In the genomic region with DNA sequence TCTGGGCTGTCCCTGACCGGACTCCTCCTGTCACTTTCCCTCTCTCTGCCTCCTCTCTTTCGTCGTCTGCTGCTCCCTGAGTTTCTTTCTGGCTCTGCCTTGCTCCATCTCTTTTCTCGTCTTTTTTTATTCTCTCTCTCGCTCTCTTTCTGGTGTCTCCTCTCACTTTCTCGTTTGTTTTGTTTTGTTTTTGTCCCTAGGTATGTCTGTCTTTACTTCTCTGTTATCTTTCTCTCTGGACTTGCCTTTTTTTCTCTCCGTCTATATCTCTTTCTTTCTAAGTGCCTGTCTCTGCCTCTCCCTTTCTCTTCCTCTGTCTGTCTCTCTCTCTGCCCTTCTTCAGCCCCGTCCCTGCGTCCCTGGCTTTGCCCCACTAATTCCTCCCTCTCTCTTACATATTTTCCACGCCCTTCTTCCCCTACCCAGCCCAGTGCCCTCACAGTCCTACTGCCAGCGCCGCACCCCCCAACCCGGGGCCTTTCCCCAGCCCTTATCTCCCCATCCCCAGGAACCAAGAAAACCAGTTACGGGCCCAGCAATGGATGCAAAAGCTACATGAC, we compare ENCODE assay signal across 9 cellular contexts. TPM values are rescaled to one million over a fixed set of nuclear protein-coding genes. Genes with fewer than 3 reads are reported as not detected.
DNase-seq lines count a peak whose midpoint lies in the region; ATAC-seq and TF ChIP-seq lines count a peak whose summit lies in the region.
"Had no signal": no experiment of that assay in that cellular context is flagged by ENCODE, and none has a peak within 500 bp of the region (broad histone marks: within the 10 kb centered on the region; RNA-seq: fewer than 3 reads in every experiment).

No MANE protein-coding gene starts in this region.

- dilution Hi-C loops in mammary epithelial cell (cut with HindIII; ENCODE audit: low sequenced_read_pairs) = no loop called here

- DNase-seq in mammary epithelial cell (no peak), MCF 10A (ENCODE audit: unreplicated experiment) (no peak), immature natural killer cell (no peak), testis (no peak), NCI-H2196 treated with DMSO at 0.1 percent for 48 hours (lab: John Stamatoyannopoulos, UW; ENCODE audit: unreplicated experiment) (no peak), DMS 273 treated with DMSO at 0.1 percent for 48 hours (lab: John Stamatoyannopoulos, UW) (no peak)

- H3K4me2 ChIP-seq in mammary epithelial cell (ENCODE audit: insufficient read depth, low read depth, low read length) = peak overlapping the region; percentile 83

- H3K9me3 Mint-ChIP-seq in MCF 10A (ENCODE audit: unreplicated experiment) = peaks cover 4% of the 10 kb centered on the region
- H3K9me3 Mint-ChIP-seq in immature natural killer cell = no peaks in the 10 kb centered on the region

- H4K20me1 ChIP-seq in mammary epithelial cell (ENCODE audit: insufficient read depth, low read length) = no peaks in the 10 kb centered on the region

- no peak overlapping the region for H3K27ac ChIP-seq in mammary epithelial cell (ENCODE audit: insufficient read depth, low read depth, low read length)
- H3K27ac ChIP-seq in VCaP = peak overlapping the region; percentile 91
- H3K27ac ChIP-seq in testis = no peak overlapping the region

- no peak for ATAC-seq in HG03439 (IDR thresholded peaks at IDR 0.05; ENCODE audit: unreplicated experiment)

- in situ Hi-C loops in mammary epithelial cell (cut with MboI; ENCODE audit: low sequenced_read_pairs in 2 of 2) = no loop called here

- H3K27me3 Mint-ChIP-seq in MCF 10A (ENCODE audit: insufficient read depth, unreplicated experiment) (no peaks in the 10 kb centered on the region), immature natural killer cell (ENCODE audit: low read depth in 3 of 3) (peaks cover 17 to 24% (median 20%) of the 10 kb centered on the region in 3 donors)

- no peak overlapping the region for H3K9ac ChIP-seq in mammary epithelial cell (ENCODE audit: insufficient read depth, low read length)

- no peak overlapping the region for H3K4me3 Mint-ChIP-seq in MCF 10A (ENCODE audit: unreplicated experiment)
- H3K4me3 Mint-ChIP-seq in immature natural killer cell = peak overlapping the region; percentile 3 to 81 (median 22)

- peak overlapping the region; percentile 2 for H2AFZ ChIP-seq in mammary epithelial cell (ENCODE audit: low read depth, low read length)

- intact Hi-C loops in mammary epithelial cell (cut with micrococcal nuclease) (loop anchor here (1.0 to 5.0 kb wide), 4 partner anchors 70 to 391 kb away; no protein-coding TSS in a partner anchor), MCF 10A (cut with micrococcal nuclease) (loop anchor here (1.0 to 10.0 kb wide), 3 partner anchors 70 to 384 kb away; no protein-coding TSS in a partner anchor), testis (cut with DNase I; ENCODE audit: low total_unique reads) (no loop called here)

- no peaks in the 10 kb centered on the region for H3K36me3 ChIP-seq in mammary epithelial cell (ENCODE audit: insufficient read depth, low read length)
- no peaks in the 10 kb centered on the region for H3K36me3 ChIP-seq in testis (ENCODE audit: low read depth, missing control alignments)
- H3K36me3 ChIP-seq: heart left ventricle had no signal

- no peaks in the 10 kb centered on the region for H3K36me3 Mint-ChIP-seq in MCF 10A (ENCODE audit: insufficient read depth, unreplicated experiment)
- H3K36me3 Mint-ChIP-seq in immature natural killer cell = no peaks in the 10 kb centered on the region

- BruUV-seq in mammary epithelial cell (replicated peaks; lab: Mats Ljungman, UMichigan) = no TSS peak
- BruUV-seq in MCF 10A (replicated peaks; lab: Mats Ljungman, UMichigan) = no TSS peak

- 81% methylated on average over 12 of the region's 14 CpGs for WGBS in mammary epithelial cell (ENCODE audit: low coverage, missing lambda C conversion rate)
- WGBS in testis, 2 donors = 67 to 68% methylated on average over 14 of the region's 14 CpGs

- H3K27me3 ChIP-seq in mammary epithelial cell (ENCODE audit: insufficient read depth, low read length) (no peaks in the 10 kb centered on the region), testis (no peaks in the 10 kb centered on the region)

- no peaks in the 10 kb centered on the region for H3K79me2 ChIP-seq in mammary epithelial cell (ENCODE audit: insufficient read depth, low read length)

- TF ChIP-seq POLR2A in testis (IDR thresholded peaks at IDR 0.05) = no peak

- H3K9me3 ChIP-seq in mammary epithelial cell (replicated peaks; ENCODE audit: insufficient read depth, low read length) (no peaks in the 10 kb centered on the region), testis (no peaks in the 10 kb centered on the region)
- H3K9me3 ChIP-seq: heart left ventricle had no signal

- no peak overlapping the region for H3K27ac Mint-ChIP-seq in MCF 10A (ENCODE audit: low read depth, unreplicated experiment)
- peak overlapping the region in 2 of 6 donors; percentile 25 to 32 for H3K27ac Mint-ChIP-seq in immature natural killer cell

- CTCF ChIA-PET in mammary epithelial cell (lab: Charles Lee; ENCODE audit: low non-redundant PET) = interaction anchor here (0.6 kb wide), 1 partner anchor 103 kb away, joined by 4 read pairs; no protein-coding TSS in a partner anchor
- CTCF ChIA-PET in MCF 10A (lab: Yijun Ruan, JAX) = interaction anchor here (0.6 to 1.8 kb wide), 9 partner anchors 10 to 223 kb away, joined by 3 to 5 read pairs (median 4); a partner anchor contains a TSS

- H3K4me1 ChIP-seq in mammary epithelial cell (ENCODE audit: insufficient read depth, low read length) = peaks cover 3% of the 10 kb centered on the region
- H3K4me1 ChIP-seq in testis = peaks cover 11% of the 10 kb centered on the region

- POLR2A ChIA-PET in MCF 10A (lab: Yijun Ruan, JAX) = no interaction called here

- no peak for TF ChIP-seq CTCF in mammary epithelial cell (conservative IDR thresholded peaks at IDR 0.05 in 1 of 2, IDR thresholded peaks at IDR 0.05 in 1 of 2; ENCODE audit: extremely low read depth in 1 of 2, insufficient read depth in 1 of 2, low read depth in 1 of 2, low read length in 2 of 2)
- no peak for TF ChIP-seq CTCF in MCF 10A (IDR thresholded peaks at IDR 0.05; ENCODE audit: unreplicated experiment)
- no peak for TF ChIP-seq CTCF in VCaP (conservative IDR thresholded peaks at IDR 0.05)
- TF ChIP-seq CTCF in testis (IDR thresholded peaks at IDR 0.05) = no peak

- no peak overlapping the region for H3K4me3 ChIP-seq in mammary epithelial cell (replicated peaks in 1 of 3; ENCODE audit: insufficient read depth in 1 of 3, low read depth in 2 of 3, low read length in 3 of 3)
- H3K4me3 ChIP-seq in testis = peak overlapping the region; percentile 49 to 59

- H3K4me1 Mint-ChIP-seq in MCF 10A (ENCODE audit: insufficient read depth, unreplicated experiment) (peaks cover 14% of the 10 kb centered on the region), immature natural killer cell (peaks cover 17% of the 10 kb centered on the region in 2 donors)

RNA-seq across cellular contexts. Expression of a gene that starts 48.1 kb away (rescaled TPM):
- 10 to 100 TPM; 21.0 to 57.9 TPM for total RNA-seq in mammary epithelial cell
- polyA plus RNA-seq in mammary epithelial cell = 44.4 TPM
- polyA minus RNA-seq in mammary epithelial cell = 68.1 TPM
- 41.5 and 44.0 TPM in 2 replicates for total RNA-seq in MCF 10A (2022)
- polyA plus RNA-seq in immature natural killer cell = 100 to 1,000 TPM; 115 to 186 (median 156) TPM
- 10 to 100 TPM; 35.6 to 56.3 TPM for total RNA-seq in testis
- 37.2 TPM for polyA plus RNA-seq in testis (ENCODE audit: insufficient read depth, low read depth, low replicate concordance)

Comparison
In these comparisons a context has a peak if more than half of its experiments do, and no peak if none do; other contexts are left out.
1. H3K4me3 ChIP-seq: peak in testis (2 of 2); none in mammary epithelial cell (0 of 3).